In genomic region chr1:156749429-156750118, GRCh38 we compare ENCODE assay signal across 1 cellular context.
TF ChIP-seq lines count a peak whose summit lies in the region.

No MANE protein-coding gene starts in this region.

TF ChIP-seq in K562, 482 proteins besides CTCF, POLR2A, EP300 and RAD21 (continued from another document):
- TF ChIP-seq ZNF134 (CRISPR knock-in tag; conservative IDR thresholded peaks at IDR 0.05) (peak; percentile 87), ZFX (CRISPR knock-in tag; IDR thresholded peaks at IDR 0.05) (peak; percentile 41), SP2 (IDR thresholded peaks at IDR 0.05; ENCODE audit: extremely low read depth, low read depth, low read length, poor library complexity, severe bottlenecking) (no peak), UBTF (IDR thresholded peaks at IDR 0.05; ENCODE audit: borderline replicate concordance in 1 of 2, low read depth in 2 of 2, low read length in 2 of 2) (0 out of 4 replicates have a peak, but pooled peaks of 1 of the 2 experiments have one; percentile 53), TBP (optimal IDR thresholded peaks at IDR 0.05; ENCODE audit: low read depth, low read length) (peak; percentile 45), MNT (conservative IDR thresholded peaks at IDR 0.05) (0 out of 4 replicates have a peak, but pooled peaks of 1 of the 2 experiments have one; percentile 3), ELF2 (CRISPR knock-in tag; IDR thresholded peaks at IDR 0.05) (0 out of 2 replicates have a peak, but pooled peaks have one; percentile 29), SIN3A (IDR thresholded peaks at IDR 0.05; ENCODE audit: borderline replicate concordance in 2 of 2, control insufficient read depth in 1 of 2, low read depth in 2 of 2, low read length in 2 of 2) (peak in 1 of 2 experiments; percentile 10; a peak in 1 of 4 replicates), MAX (CRISPR knock-in tag; IDR thresholded peaks at IDR 0.05) (0 out of 2 replicates have a peak, but pooled peaks have one; percentile 4), RBM25 (IDR thresholded peaks at IDR 0.05; ENCODE audit: low read depth, low read length, severe bottlenecking) (no peak)
